In the genomic region with DNA sequence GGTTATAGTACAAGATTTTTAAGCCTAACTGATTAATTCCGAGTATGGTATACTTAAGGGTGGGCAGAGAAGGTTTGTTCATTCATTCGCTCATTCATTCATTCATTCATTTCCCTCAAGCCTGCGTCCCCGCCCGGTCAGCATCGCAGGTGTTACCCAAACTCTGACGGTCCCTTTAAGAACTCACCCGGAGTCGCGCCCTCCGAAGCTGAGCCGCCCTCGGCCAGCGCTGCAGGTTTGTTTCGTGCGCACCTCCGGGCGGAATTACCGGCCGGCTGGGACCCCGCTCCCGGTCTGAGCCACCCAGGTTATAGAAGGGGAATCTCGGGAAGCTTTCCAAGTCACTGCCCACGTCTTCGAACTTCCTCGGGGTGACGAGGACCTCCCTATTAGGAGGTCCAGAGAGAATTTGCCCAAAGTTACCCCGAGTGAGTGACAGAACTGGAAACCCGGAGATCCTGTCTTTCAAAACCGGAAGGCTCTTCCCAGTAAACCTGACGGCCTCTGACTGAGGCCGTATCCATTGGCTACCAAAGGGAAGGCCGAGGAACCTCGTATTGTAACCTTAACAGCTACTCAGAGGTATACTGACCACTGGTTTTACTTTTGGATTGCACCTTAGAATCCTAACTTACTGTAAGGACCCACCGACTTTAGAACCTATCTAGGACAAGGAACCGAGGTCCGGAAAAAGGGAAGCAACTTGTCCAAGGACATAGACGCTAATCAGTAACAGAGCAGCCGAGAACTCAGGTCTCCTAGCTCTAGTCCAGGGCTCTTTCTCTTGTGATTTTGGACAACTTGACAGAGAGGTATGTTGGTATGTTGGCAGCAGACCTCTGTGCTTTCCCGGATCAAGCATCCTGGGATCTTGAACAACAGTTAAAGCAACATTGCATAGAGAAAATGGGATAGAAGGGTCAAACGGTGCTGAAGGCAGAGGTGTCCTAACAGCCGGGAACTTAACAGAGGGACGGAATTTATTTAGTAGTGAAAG, we compare ENCODE assay signal across 1 cellular context.
TF ChIP-seq lines count a peak whose summit lies in the region.

No MANE protein-coding gene starts in this region.

TF ChIP-seq in HepG2, 621 proteins besides CTCF, POLR2A, EP300 and RAD21 (continued from another document and continues in another):
- TF ChIP-seq, protein P1, sequence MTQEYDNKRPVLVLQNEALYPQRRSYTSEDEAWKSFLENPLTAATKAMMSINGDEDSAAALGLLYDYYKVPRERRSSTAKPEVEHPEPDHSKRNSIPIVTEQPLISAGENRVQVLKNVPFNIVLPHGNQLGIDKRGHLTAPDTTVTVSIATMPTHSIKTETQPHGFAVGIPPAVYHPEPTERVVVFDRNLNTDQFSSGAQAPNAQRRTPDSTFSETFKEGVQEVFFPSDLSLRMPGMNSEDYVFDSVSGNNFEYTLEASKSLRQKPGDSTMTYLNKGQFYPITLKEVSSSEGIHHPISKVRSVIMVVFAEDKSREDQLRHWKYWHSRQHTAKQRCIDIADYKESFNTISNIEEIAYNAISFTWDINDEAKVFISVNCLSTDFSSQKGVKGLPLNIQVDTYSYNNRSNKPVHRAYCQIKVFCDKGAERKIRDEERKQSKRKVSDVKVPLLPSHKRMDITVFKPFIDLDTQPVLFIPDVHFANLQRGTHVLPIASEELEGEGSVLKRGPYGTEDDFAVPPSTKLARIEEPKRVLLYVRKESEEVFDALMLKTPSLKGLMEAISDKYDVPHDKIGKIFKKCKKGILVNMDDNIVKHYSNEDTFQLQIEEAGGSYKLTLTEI (CRISPR knock-in tag; conservative IDR thresholded peaks at IDR 0.05): no peak
- TF ChIP-seq RNF2 (conservative IDR thresholded peaks at IDR 0.05; ENCODE audit: low read depth) (no peak), ETV5 (CRISPR knock-in tag; IDR thresholded peaks at IDR 0.05; ENCODE audit: borderline replicate concordance) (peak; percentile 66; the same call in 1 of the 2 replicates), ZNF589 (CRISPR knock-in tag; conservative IDR thresholded peaks at IDR 0.05) (no peak), ZNF775 (CRISPR knock-in tag; IDR thresholded peaks at IDR 0.05; ENCODE audit: borderline replicate concordance) (0 out of 2 replicates have a peak, but pooled peaks have one; percentile 68), HOXA3 (CRISPR knock-in tag; IDR thresholded peaks at IDR 0.05) (peak; percentile 29; the same call in 1 of the 2 replicates), PHF5A (CRISPR knock-in tag; IDR thresholded peaks at IDR 0.05; ENCODE audit: low read depth, unreplicated experiment) (no peak), RBAK (CRISPR knock-in tag; IDR thresholded peaks at IDR 0.05) (no peak), SP2 (CRISPR knock-in tag; IDR thresholded peaks at IDR 0.05) (no peak), SAFB2 (CRISPR knock-in tag; IDR thresholded peaks at IDR 0.05; ENCODE audit: borderline replicate concordance, low read depth) (no peak), CREB1 (IDR thresholded peaks at IDR 0.05) (no peak), CREB1 (CRISPR knock-in tag; IDR thresholded peaks at IDR 0.05) (no peak; the same call in 1 of the 2 replicates), SOX13 (IDR thresholded peaks at IDR 0.05) (no peak), SOX13 (CRISPR knock-in tag; conservative IDR thresholded peaks at IDR 0.05 in 1 of 2, IDR thresholded peaks at IDR 0.05 in 1 of 2) (0 out of 4 replicates have a peak, but pooled peaks of 1 of the 2 experiments have one; percentile 17), TOE1 (CRISPR knock-in tag; IDR thresholded peaks at IDR 0.05) (no peak), MTF1 (CRISPR knock-in tag; IDR thresholded peaks at IDR 0.05) (no peak), ZEB1 (IDR thresholded peaks at IDR 0.05; ENCODE audit: insufficient replicate concordance, low read depth) (no peak), TGIF2 (CRISPR knock-in tag; IDR thresholded peaks at IDR 0.05) (peak; percentile 22; the same call in 1 of the 2 replicates), SMARCC2 (IDR thresholded peaks at IDR 0.05) (no peak), DPF2 (CRISPR knock-in tag; IDR thresholded peaks at IDR 0.05; ENCODE audit: borderline replicate concordance, low read depth) (no peak), ZNF317 (CRISPR knock-in tag; IDR thresholded peaks at IDR 0.05) (no peak), SIN3B (IDR thresholded peaks at IDR 0.05; ENCODE audit: low read length) (no peak), ZNF577 (CRISPR knock-in tag; IDR thresholded peaks at IDR 0.05; ENCODE audit: borderline replicate concordance, low read depth) (no peak), KAT8 (CRISPR knock-in tag; IDR thresholded peaks at IDR 0.05) (peak; percentile 39; the same call in 1 of the 2 replicates), ZFX (CRISPR knock-in tag; IDR thresholded peaks at IDR 0.05; ENCODE audit: low read depth) (peak; percentile 80), ZNF3 (CRISPR knock-in tag; IDR thresholded peaks at IDR 0.05) (no peak)
- TF ChIP-seq, protein P2, sequence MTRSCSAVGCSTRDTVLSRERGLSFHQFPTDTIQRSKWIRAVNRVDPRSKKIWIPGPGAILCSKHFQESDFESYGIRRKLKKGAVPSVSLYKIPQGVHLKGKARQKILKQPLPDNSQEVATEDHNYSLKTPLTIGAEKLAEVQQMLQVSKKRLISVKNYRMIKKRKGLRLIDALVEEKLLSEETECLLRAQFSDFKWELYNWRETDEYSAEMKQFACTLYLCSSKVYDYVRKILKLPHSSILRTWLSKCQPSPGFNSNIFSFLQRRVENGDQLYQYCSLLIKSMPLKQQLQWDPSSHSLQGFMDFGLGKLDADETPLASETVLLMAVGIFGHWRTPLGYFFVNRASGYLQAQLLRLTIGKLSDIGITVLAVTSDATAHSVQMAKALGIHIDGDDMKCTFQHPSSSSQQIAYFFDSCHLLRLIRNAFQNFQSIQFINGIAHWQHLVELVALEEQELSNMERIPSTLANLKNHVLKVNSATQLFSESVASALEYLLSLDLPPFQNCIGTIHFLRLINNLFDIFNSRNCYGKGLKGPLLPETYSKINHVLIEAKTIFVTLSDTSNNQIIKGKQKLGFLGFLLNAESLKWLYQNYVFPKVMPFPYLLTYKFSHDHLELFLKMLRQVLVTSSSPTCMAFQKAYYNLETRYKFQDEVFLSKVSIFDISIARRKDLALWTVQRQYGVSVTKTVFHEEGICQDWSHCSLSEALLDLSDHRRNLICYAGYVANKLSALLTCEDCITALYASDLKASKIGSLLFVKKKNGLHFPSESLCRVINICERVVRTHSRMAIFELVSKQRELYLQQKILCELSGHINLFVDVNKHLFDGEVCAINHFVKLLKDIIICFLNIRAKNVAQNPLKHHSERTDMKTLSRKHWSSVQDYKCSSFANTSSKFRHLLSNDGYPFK (CRISPR knock-in tag; IDR thresholded peaks at IDR 0.05; ENCODE audit: borderline replicate concordance): no peak
- TF ChIP-seq, protein P3, sequence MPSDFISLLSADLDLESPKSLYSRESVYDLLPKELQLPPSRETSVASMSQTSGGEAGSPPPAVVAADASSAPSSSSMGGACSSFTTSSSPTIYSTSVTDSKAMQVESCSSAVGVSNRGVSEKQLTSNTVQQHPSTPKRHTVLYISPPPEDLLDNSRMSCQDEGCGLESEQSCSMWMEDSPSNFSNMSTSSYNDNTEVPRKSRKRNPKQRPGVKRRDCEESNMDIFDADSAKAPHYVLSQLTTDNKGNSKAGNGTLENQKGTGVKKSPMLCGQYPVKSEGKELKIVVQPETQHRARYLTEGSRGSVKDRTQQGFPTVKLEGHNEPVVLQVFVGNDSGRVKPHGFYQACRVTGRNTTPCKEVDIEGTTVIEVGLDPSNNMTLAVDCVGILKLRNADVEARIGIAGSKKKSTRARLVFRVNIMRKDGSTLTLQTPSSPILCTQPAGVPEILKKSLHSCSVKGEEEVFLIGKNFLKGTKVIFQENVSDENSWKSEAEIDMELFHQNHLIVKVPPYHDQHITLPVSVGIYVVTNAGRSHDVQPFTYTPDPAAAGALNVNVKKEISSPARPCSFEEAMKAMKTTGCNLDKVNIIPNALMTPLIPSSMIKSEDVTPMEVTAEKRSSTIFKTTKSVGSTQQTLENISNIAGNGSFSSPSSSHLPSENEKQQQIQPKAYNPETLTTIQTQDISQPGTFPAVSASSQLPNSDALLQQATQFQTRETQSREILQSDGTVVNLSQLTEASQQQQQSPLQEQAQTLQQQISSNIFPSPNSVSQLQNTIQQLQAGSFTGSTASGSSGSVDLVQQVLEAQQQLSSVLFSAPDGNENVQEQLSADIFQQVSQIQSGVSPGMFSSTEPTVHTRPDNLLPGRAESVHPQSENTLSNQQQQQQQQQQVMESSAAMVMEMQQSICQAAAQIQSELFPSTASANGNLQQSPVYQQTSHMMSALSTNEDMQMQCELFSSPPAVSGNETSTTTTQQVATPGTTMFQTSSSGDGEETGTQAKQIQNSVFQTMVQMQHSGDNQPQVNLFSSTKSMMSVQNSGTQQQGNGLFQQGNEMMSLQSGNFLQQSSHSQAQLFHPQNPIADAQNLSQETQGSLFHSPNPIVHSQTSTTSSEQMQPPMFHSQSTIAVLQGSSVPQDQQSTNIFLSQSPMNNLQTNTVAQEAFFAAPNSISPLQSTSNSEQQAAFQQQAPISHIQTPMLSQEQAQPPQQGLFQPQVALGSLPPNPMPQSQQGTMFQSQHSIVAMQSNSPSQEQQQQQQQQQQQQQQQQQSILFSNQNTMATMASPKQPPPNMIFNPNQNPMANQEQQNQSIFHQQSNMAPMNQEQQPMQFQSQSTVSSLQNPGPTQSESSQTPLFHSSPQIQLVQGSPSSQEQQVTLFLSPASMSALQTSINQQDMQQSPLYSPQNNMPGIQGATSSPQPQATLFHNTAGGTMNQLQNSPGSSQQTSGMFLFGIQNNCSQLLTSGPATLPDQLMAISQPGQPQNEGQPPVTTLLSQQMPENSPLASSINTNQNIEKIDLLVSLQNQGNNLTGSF (CRISPR knock-in tag; IDR thresholded peaks at IDR 0.05): no peak
- TF ChIP-seq, protein P4, sequence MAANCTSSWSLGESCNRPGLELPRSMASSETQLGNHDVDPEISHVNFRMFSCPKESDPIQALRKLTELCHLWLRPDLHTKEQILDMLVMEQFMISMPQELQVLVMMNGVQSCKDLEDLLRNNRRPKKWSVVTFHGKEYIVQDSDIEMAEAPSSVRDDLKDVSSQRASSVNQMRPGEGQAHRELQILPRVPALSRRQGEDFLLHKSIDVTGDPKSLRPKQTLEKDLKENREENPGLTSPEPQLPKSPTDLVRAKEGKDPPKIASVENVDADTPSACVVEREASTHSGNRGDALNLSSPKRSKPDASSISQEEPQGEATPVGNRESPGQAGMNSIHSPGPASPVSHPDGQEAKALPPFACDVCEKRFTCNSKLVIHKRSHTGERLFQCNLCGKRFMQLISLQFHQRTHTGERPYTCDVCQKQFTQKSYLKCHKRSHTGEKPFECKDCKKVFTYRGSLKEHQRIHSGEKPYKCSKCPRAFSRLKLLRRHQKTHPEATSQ (CRISPR knock-in tag; IDR thresholded peaks at IDR 0.05; ENCODE audit: borderline replicate concordance): no peak
- TF ChIP-seq, protein P5, sequence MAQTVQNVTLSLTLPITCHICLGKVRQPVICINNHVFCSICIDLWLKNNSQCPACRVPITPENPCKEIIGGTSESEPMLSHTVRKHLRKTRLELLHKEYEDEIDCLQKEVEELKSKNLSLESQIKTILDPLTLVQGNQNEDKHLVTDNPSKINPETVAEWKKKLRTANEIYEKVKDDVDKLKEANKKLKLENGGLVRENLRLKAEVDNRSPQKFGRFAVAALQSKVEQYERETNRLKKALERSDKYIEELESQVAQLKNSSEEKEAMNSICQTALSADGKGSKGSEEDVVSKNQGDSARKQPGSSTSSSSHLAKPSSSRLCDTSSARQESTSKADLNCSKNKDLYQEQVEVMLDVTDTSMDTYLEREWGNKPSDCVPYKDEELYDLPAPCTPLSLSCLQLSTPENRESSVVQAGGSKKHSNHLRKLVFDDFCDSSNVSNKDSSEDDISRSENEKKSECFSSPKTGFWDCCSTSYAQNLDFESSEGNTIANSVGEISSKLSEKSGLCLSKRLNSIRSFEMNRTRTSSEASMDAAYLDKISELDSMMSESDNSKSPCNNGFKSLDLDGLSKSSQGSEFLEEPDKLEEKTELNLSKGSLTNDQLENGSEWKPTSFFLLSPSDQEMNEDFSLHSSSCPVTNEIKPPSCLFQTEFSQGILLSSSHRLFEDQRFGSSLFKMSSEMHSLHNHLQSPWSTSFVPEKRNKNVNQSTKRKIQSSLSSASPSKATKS (CRISPR knock-in tag; IDR thresholded peaks at IDR 0.05): no peak
- TF ChIP-seq, protein P6, sequence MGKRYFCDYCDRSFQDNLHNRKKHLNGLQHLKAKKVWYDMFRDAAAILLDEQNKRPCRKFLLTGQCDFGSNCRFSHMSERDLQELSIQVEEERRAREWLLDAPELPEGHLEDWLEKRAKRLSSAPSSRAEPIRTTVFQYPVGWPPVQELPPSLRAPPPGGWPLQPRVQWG (CRISPR knock-in tag; IDR thresholded peaks at IDR 0.05; ENCODE audit: borderline replicate concordance, low read depth): no peak
- TF ChIP-seq, protein P7, sequence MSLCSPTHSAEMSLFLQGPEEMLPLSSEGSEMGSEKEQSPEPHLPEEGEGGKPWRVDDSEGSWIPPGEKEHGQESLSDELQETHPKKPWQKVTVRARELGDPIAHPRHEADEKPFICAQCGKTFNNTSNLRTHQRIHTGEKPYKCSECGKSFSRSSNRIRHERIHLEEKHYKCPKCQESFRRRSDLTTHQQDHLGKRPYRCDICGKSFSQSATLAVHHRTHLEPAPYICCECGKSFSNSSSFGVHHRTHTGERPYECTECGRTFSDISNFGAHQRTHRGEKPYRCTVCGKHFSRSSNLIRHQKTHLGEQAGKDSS (CRISPR knock-in tag; IDR thresholded peaks at IDR 0.05; ENCODE audit: borderline replicate concordance, low read depth): no peak
- TF ChIP-seq, protein P8, sequence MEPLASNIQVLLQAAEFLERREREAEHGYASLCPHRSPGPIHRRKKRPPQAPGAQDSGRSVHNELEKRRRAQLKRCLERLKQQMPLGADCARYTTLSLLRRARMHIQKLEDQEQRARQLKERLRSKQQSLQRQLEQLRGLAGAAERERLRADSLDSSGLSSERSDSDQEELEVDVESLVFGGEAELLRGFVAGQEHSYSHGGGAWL (CRISPR knock-in tag; IDR thresholded peaks at IDR 0.05): no peak; the same call in 1 of the 2 replicates
- TF ChIP-seq, protein P9, sequence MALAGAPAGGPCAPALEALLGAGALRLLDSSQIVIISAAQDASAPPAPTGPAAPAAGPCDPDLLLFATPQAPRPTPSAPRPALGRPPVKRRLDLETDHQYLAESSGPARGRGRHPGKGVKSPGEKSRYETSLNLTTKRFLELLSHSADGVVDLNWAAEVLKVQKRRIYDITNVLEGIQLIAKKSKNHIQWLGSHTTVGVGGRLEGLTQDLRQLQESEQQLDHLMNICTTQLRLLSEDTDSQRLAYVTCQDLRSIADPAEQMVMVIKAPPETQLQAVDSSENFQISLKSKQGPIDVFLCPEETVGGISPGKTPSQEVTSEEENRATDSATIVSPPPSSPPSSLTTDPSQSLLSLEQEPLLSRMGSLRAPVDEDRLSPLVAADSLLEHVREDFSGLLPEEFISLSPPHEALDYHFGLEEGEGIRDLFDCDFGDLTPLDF (CRISPR knock-in tag; IDR thresholded peaks at IDR 0.05): no peak
- TF ChIP-seq, protein P10, sequence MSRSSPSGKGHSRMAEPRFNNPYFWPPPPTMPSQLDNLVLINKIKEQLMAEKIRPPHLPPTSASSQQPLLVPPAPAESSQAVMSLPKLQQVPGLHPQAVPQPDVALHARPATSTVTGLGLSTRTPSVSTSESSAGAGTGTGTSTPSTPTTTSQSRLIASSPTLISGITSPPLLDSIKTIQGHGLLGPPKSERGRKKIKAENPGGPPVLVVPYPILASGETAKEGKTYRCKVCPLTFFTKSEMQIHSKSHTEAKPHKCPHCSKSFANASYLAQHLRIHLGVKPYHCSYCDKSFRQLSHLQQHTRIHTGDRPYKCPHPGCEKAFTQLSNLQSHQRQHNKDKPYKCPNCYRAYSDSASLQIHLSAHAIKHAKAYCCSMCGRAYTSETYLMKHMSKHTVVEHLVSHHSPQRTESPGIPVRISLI (CRISPR knock-in tag; IDR thresholded peaks at IDR 0.05; ENCODE audit: borderline replicate concordance): no peak
